9 cellular contexts compared by ENCODE assay signal in the genomic region with DNA sequence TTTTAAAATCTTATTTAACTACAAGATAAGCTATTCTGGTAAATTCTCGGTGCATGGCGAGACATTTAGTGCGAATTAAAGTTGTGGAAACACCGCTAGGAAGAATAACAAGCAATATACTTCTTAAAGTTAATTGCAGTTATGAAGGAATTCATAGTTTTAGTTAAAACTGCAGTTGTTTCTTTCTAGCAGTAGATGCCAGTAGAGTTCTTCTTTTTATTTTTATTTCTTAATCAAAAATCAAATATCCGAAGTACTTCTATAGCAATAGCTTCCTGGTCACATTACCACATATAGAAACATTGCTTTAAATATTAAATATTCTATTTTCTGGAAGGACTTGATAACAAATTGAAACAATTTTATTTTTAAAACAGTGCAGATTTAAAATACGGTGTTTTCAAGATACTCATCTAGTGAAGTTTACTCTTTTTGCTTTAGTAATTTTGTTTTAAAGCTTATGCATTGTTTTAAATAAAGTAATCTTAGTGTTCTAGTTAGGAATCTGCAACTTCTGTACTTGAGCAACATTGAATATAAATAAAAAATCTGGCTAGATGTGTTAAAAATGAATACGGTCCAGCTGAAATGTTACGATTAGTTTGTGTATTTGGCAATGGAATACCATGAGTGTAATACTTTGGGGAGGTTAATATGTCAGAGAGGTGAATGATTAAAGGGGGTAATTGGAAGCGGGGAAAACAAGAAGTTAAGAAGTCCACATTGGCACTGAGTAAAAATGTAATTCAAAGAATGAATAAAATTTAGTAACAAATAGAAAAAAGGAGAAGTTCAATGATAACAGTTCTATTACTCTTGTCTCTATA. TPM values are rescaled to one million over a fixed set of nuclear protein-coding genes. Genes with fewer than 3 reads are reported as not detected.
A peak's percentile ranks its signal among the peaks of the same experiment; 100 is the strongest.
DNase-seq lines count a peak whose midpoint lies in the region; ATAC-seq and TF ChIP-seq lines count a peak whose summit lies in the region.
"Had no signal": no experiment of that assay in that cellular context is flagged by ENCODE, and none has a peak within 500 bp of the region (broad histone marks: within the 10 kb centered on the region; RNA-seq: fewer than 3 reads in every experiment).

No MANE protein-coding gene starts in this region.

- H3K9me3 Mint-ChIP-seq in chondrocyte (ENCODE audit: low read depth) = peaks cover 8% of the 10 kb centered on the region
- H3K9me3 Mint-ChIP-seq in osteocyte (ENCODE audit: unreplicated experiment) = peaks cover 8% of the 10 kb centered on the region
- no peaks in the 10 kb centered on the region for H3K9me3 Mint-ChIP-seq in activated T-cell treated with anti-CD3 and anti-CD28 coated beads, Interleukin-2, amount 50 U/mL, for 72 hours

- no peak overlapping the region for H3K4me3 ChIP-seq in GM06990 (replicated peaks; ENCODE audit: low read depth, low read length)

- no peak for ATAC-seq in activated T-cell treated with anti-CD3 and anti-CD28 coated beads, Interleukin-2, amount 50 U/mL, for 72 hours (replicated peaks in 1 of 2)

- H3K4me3 Mint-ChIP-seq in chondrocyte (ENCODE audit: unreplicated experiment) (no peak overlapping the region), osteocyte (ENCODE audit: unreplicated experiment) (no peak overlapping the region)
- no peak overlapping the region for H3K4me3 Mint-ChIP-seq in activated T-cell treated with anti-CD3 and anti-CD28 coated beads, Interleukin-2, amount 50 U/mL, for 72 hours
- H3K4me3 Mint-ChIP-seq: activated naive CD4-positive, alpha-beta T cell treated with anti-CD3 and anti-CD28 coated beads for 36 hours had no signal

- H3K4me1 Mint-ChIP-seq in chondrocyte (ENCODE audit: low read depth) (peaks cover 10% of the 10 kb centered on the region), osteocyte (ENCODE audit: unreplicated experiment) (peaks cover 14% of the 10 kb centered on the region)
- H3K4me1 Mint-ChIP-seq in activated T-cell treated with anti-CD3 and anti-CD28 coated beads, Interleukin-2, amount 50 U/mL, for 72 hours (ENCODE audit: low read depth) = peaks cover 32% of the 10 kb centered on the region

- DNase-seq in GM06990 (ENCODE audit: extremely low read depth, insufficient read length) (no peak), NCI-H1694 (lab: John Stamatoyannopoulos, UW) (peak; percentile 5), chondrocyte (ENCODE audit: low spot score) (no peak), osteocyte (ENCODE audit: extremely low spot score, unreplicated experiment) (no peak), NCI-H1930 (lab: John Stamatoyannopoulos, UW) (no peak), COLO668 (lab: John Stamatoyannopoulos, UW; ENCODE audit: unreplicated experiment) (no peak)
- DNase-seq in activated T-cell treated with anti-CD3 and anti-CD28 coated beads, Interleukin-2, amount 50 U/mL, for 72 hours = no peak
- no peak for DNase-seq in activated naive CD4-positive, alpha-beta T cell (lab: John Stamatoyannopoulos, UW)
- DNase-seq: activated naive CD4-positive, alpha-beta T cell treated with anti-CD3 and anti-CD28 coated beads for 36 hours had no signal

- H3K36me3 Mint-ChIP-seq in chondrocyte (ENCODE audit: low read depth) (peaks cover 1% of the 10 kb centered on the region), osteocyte (ENCODE audit: unreplicated experiment) (peaks cover 2% of the 10 kb centered on the region)
- H3K36me3 Mint-ChIP-seq in activated T-cell treated with anti-CD3 and anti-CD28 coated beads, Interleukin-2, amount 50 U/mL, for 72 hours (ENCODE audit: insufficient read depth in 2 of 2) = no peaks in the 10 kb centered on the region

- no peaks in the 10 kb centered on the region for H3K36me3 ChIP-seq in GM06990 (ENCODE audit: control insufficient read depth, insufficient read depth, low read length)

- TF ChIP-seq CTCF in GM06990 (IDR thresholded peaks at IDR 0.05; ENCODE audit: insufficient read depth, low read length, poor library complexity, severe bottlenecking) = peak; percentile 44
- peak; percentile 88 for TF ChIP-seq CTCF in chondrocyte (IDR thresholded peaks at IDR 0.05)
- TF ChIP-seq CTCF in osteocyte (IDR thresholded peaks at IDR 0.05) = peak; percentile 62

- H3K27me3 ChIP-seq in GM06990 (replicated peaks; ENCODE audit: control insufficient read depth, insufficient read depth, low read length) = no peaks in the 10 kb centered on the region

- no peaks in the 10 kb centered on the region for H3K27me3 Mint-ChIP-seq in chondrocyte (ENCODE audit: low read depth)
- no peaks in the 10 kb centered on the region for H3K27me3 Mint-ChIP-seq in osteocyte (ENCODE audit: unreplicated experiment)
- no peaks in the 10 kb centered on the region for H3K27me3 Mint-ChIP-seq in activated T-cell treated with anti-CD3 and anti-CD28 coated beads, Interleukin-2, amount 50 U/mL, for 72 hours (ENCODE audit: low read depth)

- H3K27ac Mint-ChIP-seq in chondrocyte (ENCODE audit: unreplicated experiment) = no peak overlapping the region
- no peak overlapping the region for H3K27ac Mint-ChIP-seq in osteocyte (ENCODE audit: unreplicated experiment)
- no peak overlapping the region for H3K27ac Mint-ChIP-seq in activated T-cell treated with anti-CD3 and anti-CD28 coated beads, Interleukin-2, amount 50 U/mL, for 72 hours
- H3K27ac Mint-ChIP-seq: activated naive CD4-positive, alpha-beta T cell treated with anti-CD3 and anti-CD28 coated beads for 36 hours had no signal

RNA-seq across cellular contexts. Expression of a gene that starts 2.7 kb away (rescaled TPM):
- 34.9 to 44.2 TPM (median 43.1 TPM) in 3 replicates for total RNA-seq in chondrocyte
- 35.3 and 35.4 TPM in 2 replicates for total RNA-seq in osteocyte
- 10 to 100 TPM; 35.0 to 42.4 TPM for total RNA-seq in activated T-cell treated with anti-CD3 and anti-CD28 coated beads, Interleukin-2, amount 50 U/mL, for 72 hours
